Comparison of ENCODE assay signal across 9 cellular contexts in genomic region chr11:35404397-35404775, GRCh38. TPM values are rescaled to one million over a fixed set of nuclear protein-coding genes. Genes with fewer than 3 reads are reported as not detected.
DNase-seq lines count a peak whose midpoint lies in the region; ATAC-seq, FAIRE-seq and TF ChIP-seq lines count a peak whose summit lies in the region.
"Had no signal": no experiment of that assay in that cellular context is flagged by ENCODE, and none has a peak within 500 bp of the region (broad histone marks: within the 10 kb centered on the region; RNA-seq: fewer than 3 reads in every experiment).

No MANE protein-coding gene starts in this region.

- peak; percentile 84 for ATAC-seq in HepG2
- no peak for ATAC-seq in naive thymus-derived CD8-positive, alpha-beta T cell

- DNase-seq in CD1c-positive myeloid dendritic cell (ENCODE audit: extremely low spot score) (peak; percentile 61), H54 (ENCODE audit: insufficient read length, low spot score) (peak; percentile 26), HepG2 (ENCODE audit: low spot score) (peak; percentile 18), globus pallidus (ENCODE audit: low spot score) (no peak), immature natural killer cell (no peak), dedifferentiated amniotic fluid mesenchymal stem cell (ENCODE audit: extremely low spot score) (no peak)
- no peak for DNase-seq in naive thymus-derived CD8-positive, alpha-beta T cell

- BruUV-seq in HepG2 (replicated peaks; lab: Mats Ljungman, UMichigan) = no TSS peak

- H3K79me2 ChIP-seq in HepG2 (ENCODE audit: insufficient read depth, low read length) = no peaks in the 10 kb centered on the region

- no peaks in the 10 kb centered on the region for H3K36me3 ChIP-seq in HepG2 (replicated peaks in 1 of 2; ENCODE audit: control insufficient read depth in 1 of 2, insufficient read depth in 2 of 2, low read length in 2 of 2)

- no peaks in the 10 kb centered on the region for H4K20me1 ChIP-seq in HepG2 (ENCODE audit: insufficient read depth, low read length)

- peak overlapping the region; percentile 59 for H3K4me2 ChIP-seq in HepG2 (ENCODE audit: low read depth, low read length)

- FAIRE-seq in H54 (lab: Jason Lieb, UNC) (no peak), HepG2 (lab: Jason Lieb, UNC) (peak; percentile 67)

- H2AFZ ChIP-seq in HepG2 (ENCODE audit: low read length) = no peak overlapping the region

- intact Hi-C loops in HepG2 (cut with micrococcal nuclease; ENCODE audit: unreplicated experiment) = loop anchor here (10.0 kb wide), 1 partner anchor 880 kb away; no protein-coding TSS in a partner anchor

- peaks cover 0 to 3% (median 1%) of the 10 kb centered on the region in 3 donors for H3K27me3 Mint-ChIP-seq in immature natural killer cell (ENCODE audit: low read depth in 3 of 3)
- H3K27me3 Mint-ChIP-seq in naive thymus-derived CD8-positive, alpha-beta T cell = peaks cover under 1 to 17% (median 3%) of the 10 kb centered on the region in 5 donors

- H3K9ac ChIP-seq in HepG2 (ENCODE audit: insufficient read depth, low read depth, low read length) = no peak overlapping the region

- TF ChIP-seq RAD21 in HepG2 (CRISPR knock-in tag; IDR thresholded peaks at IDR 0.05) = no peak

- TF ChIP-seq POLR2A in H54 (IDR thresholded peaks at IDR 0.05; ENCODE audit: low read depth, low read length) (no peak), HepG2 (IDR thresholded peaks at IDR 0.05; ENCODE audit: insufficient read depth in 1 of 2, low read depth in 2 of 2, low read length in 2 of 2) (no peak)

- H3K27ac ChIP-seq in VCaP (peak overlapping the region; percentile 43; the same call in 1 of the 2 replicates), HepG2 (ENCODE audit: extremely low read length, insufficient read depth, low read length) (no peak overlapping the region)

- H3K36me3 Mint-ChIP-seq in immature natural killer cell = no peaks in the 10 kb centered on the region
- no peaks in the 10 kb centered on the region for H3K36me3 Mint-ChIP-seq in naive thymus-derived CD8-positive, alpha-beta T cell

- peak overlapping the region in 1 of 3 experiments; percentile 11; a peak in 1 of 6 replicates for H3K4me3 ChIP-seq in HepG2 (replicated peaks in 1 of 3; ENCODE audit: insufficient read depth in 1 of 3, low read depth in 2 of 3, low read length in 3 of 3)

- POLR2A ChIA-PET in HepG2 (lab: Yijun Ruan, JAX) = no interaction called here
- POLR2A ChIA-PET in naive thymus-derived CD8-positive, alpha-beta T cell (lab: Charles Lee) = no interaction called here

- WGBS in HepG2 (ENCODE audit: low lambda C conversion rate) = 16% methylated on average over 7 of the region's 7 CpGs

- TF ChIP-seq EP300 in HepG2 (IDR thresholded peaks at IDR 0.05; ENCODE audit: low read depth in 2 of 2, low read length in 2 of 2) (0 out of 4 replicates have a peak, but pooled peaks of 1 of the 2 experiments have one; percentile 19), HepG2 (CRISPR knock-in tag; IDR thresholded peaks at IDR 0.05; ENCODE audit: borderline replicate concordance) (no peak)

- peak overlapping the region in 1 of 5 donors; percentile 51 for H3K4me3 Mint-ChIP-seq in immature natural killer cell
- no peak overlapping the region for H3K4me3 Mint-ChIP-seq in naive thymus-derived CD8-positive, alpha-beta T cell

- CTCF ChIA-PET in HepG2 (lab: Yijun Ruan, JAX; ENCODE audit: low intra/inter-chr PET ratio, low total read pairs) = no interaction called here

- peaks cover 37% of the 10 kb centered on the region for H3K4me1 ChIP-seq in HepG2 (ENCODE audit: insufficient read depth, low read length)

- in situ Hi-C loops in HepG2 (cut with HindIII; ENCODE audit: extremely low pct_ligation_motif_present, low pct_unique_long_range_greater_than_20kb) = no loop called here

- no peaks in the 10 kb centered on the region for H3K9me3 Mint-ChIP-seq in immature natural killer cell
- no peaks in the 10 kb centered on the region for H3K9me3 Mint-ChIP-seq in naive thymus-derived CD8-positive, alpha-beta T cell

- no peaks in the 10 kb centered on the region for H3K4me1 Mint-ChIP-seq in immature natural killer cell
- H3K4me1 Mint-ChIP-seq in naive thymus-derived CD8-positive, alpha-beta T cell = no peaks in the 10 kb centered on the region

- TF ChIP-seq CTCF in VCaP (conservative IDR thresholded peaks at IDR 0.05) (peak; percentile 36; the same call in 1 of the 2 replicates), HepG2 (CRISPR knock-in tag; IDR thresholded peaks at IDR 0.05) (peak; percentile 74)

- H3K27ac Mint-ChIP-seq in immature natural killer cell = no peak overlapping the region
- no peak overlapping the region for H3K27ac Mint-ChIP-seq in naive thymus-derived CD8-positive, alpha-beta T cell

- H3K9me3 ChIP-seq in HepG2 (ENCODE audit: low read length) = no peaks in the 10 kb centered on the region

- no peaks in the 10 kb centered on the region for H3K27me3 ChIP-seq in HepG2 (ENCODE audit: control insufficient read depth in 1 of 2, insufficient read depth in 2 of 2, low read length in 2 of 2)

TF ChIP-seq in HepG2, 621 proteins besides CTCF, POLR2A, EP300 and RAD21 (continues in another document):
- TF ChIP-seq DNMT1 (CRISPR knock-in tag; IDR thresholded peaks at IDR 0.05) (no peak), ZNF644 (CRISPR knock-in tag; IDR thresholded peaks at IDR 0.05; ENCODE audit: low read depth) (peak; percentile 29; the same call in 1 of the 2 replicates), USF2 (IDR thresholded peaks at IDR 0.05; ENCODE audit: low read depth, low read length) (no peak), USF2 (CRISPR knock-in tag; IDR thresholded peaks at IDR 0.05; ENCODE audit: borderline replicate concordance) (peak; percentile 11; the same call in 1 of the 2 replicates), ZNF883 (CRISPR knock-in tag; IDR thresholded peaks at IDR 0.05; ENCODE audit: not compliant biosample characterization) (no peak), TGIF2 (CRISPR knock-in tag; IDR thresholded peaks at IDR 0.05) (no peak), GATAD1 (CRISPR knock-in tag; IDR thresholded peaks at IDR 0.05) (no peak)
- TF ChIP-seq, protein P1, sequence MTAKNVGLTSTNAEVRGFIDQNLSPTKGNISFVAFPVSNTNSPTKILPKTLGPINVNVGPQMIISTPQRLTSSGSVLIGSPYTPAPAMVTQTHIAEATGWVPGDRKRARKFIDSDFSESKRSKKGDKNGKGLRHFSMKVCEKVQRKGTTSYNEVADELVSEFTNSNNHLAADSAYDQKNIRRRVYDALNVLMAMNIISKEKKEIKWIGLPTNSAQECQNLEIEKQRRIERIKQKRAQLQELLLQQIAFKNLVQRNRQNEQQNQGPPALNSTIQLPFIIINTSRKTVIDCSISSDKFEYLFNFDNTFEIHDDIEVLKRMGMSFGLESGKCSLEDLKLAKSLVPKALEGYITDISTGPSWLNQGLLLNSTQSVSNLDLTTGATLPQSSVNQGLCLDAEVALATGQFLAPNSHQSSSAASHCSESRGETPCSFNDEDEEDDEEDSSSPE (CRISPR knock-in tag; IDR thresholded peaks at IDR 0.05) = 0 out of 2 replicates have a peak, but pooled peaks have one; percentile 20

RNA-seq across cellular contexts. Expression of gene SLC1A2, which starts 15.0 kb away (rescaled TPM):
- total RNA-seq in HepG2 (2016; rRNA removed; fragmentation: Illumina TruSeq; extraction: Trizol) = 16.5 and 23.2 TPM in 2 replicates
- total RNA-seq in HepG2 (2016; cell fraction: cytosol; rRNA removed; fragmentation: Illumina TruSeq; extraction: Trizol; ENCODE audit: low read depth) = 1.9 and 2.6 TPM in 2 replicates
- total RNA-seq in HepG2 (2016; cell fraction: insoluble cytoplasmic fraction; rRNA removed; fragmentation: Illumina TruSeq; extraction: Trizol) = 16.3 and 22.3 TPM in 2 replicates
- total RNA-seq in HepG2 (2016; cell fraction: membrane; rRNA removed; fragmentation: Illumina TruSeq; extraction: Trizol) = 5.3 and 5.4 TPM in 2 replicates
- total RNA-seq in HepG2 (2016; cell fraction: nucleus; rRNA removed; fragmentation: Illumina TruSeq; extraction: Trizol) = 34.4 and 35.7 TPM in 2 replicates
- polyA plus RNA-seq in HepG2 (2011; rRNA removed) = 43.2 and 47.1 TPM in 2 replicates
- polyA plus RNA-seq in HepG2 (2011; cell fraction: cytosol; rRNA removed) = 22.2 and 39.6 TPM in 2 replicates
- polyA plus RNA-seq in HepG2 (2011; cell fraction: nucleus; rRNA removed) = 29.2 and 40.9 TPM in 2 replicates
- polyA plus RNA-seq in HepG2 (2012) = 42.0 and 55.4 TPM in 2 replicates
- 0.77 and 1.0 TPM in 2 replicates for polyA plus RNA-seq in HepG2 (2016; cell fraction: cytosol; fragmentation: Illumina TruSeq; extraction: Trizol; ENCODE audit: low read depth)
- 5.4 and 6.4 TPM in 2 replicates for polyA plus RNA-seq in HepG2 (2016; cell fraction: insoluble cytoplasmic fraction; fragmentation: Illumina TruSeq; extraction: Trizol; ENCODE audit: low read depth)
- 1.1 and 1.5 TPM in 2 replicates for polyA plus RNA-seq in HepG2 (2016; cell fraction: membrane; fragmentation: Illumina TruSeq; extraction: Trizol; ENCODE audit: low read depth)
- polyA plus RNA-seq in HepG2 (2016; cell fraction: nucleus; fragmentation: Illumina TruSeq; extraction: Trizol; ENCODE audit: insufficient read depth, low read depth) = 15.3 and 15.8 TPM in 2 replicates
- polyA minus RNA-seq in HepG2 (2011; rRNA and poly(A)+ RNA removed; ENCODE audit: low replicate concordance) = 0.12 and 435 TPM in 2 replicates
- 92.0 and 179 TPM in 2 replicates for polyA minus RNA-seq in HepG2 (2011; cell fraction: cytosol; rRNA and poly(A)+ RNA removed)
- 140 and 207 TPM in 2 replicates for polyA minus RNA-seq in HepG2 (2011; cell fraction: nucleus; rRNA and poly(A)+ RNA removed)
- under 1 TPM in 2 of 3 donors, not detected in 1; 0.03 to 0.06 TPM for polyA plus RNA-seq in immature natural killer cell
- total RNA-seq in naive thymus-derived CD8-positive, alpha-beta T cell = under 1 TPM in 1 of 2 experiments, not detected in 1; 0.44 TPM
- polyA plus RNA-seq in naive thymus-derived CD8-positive, alpha-beta T cell = under 1 TPM in 1 of 3 donors, not detected in 2; 0.07 TPM
- total RNA-seq: NCI-H460 had no signal

Comparison
In these comparisons a context has a peak if more than half of its experiments do, and no peak if none do; other contexts are left out.
1. DNase-seq: peak in CD1c-positive myeloid dendritic cell (single experiment), H54 (single experiment) and HepG2 (single experiment); none in globus pallidus (single experiment), immature natural killer cell (0 of 3), dedifferentiated amniotic fluid mesenchymal stem cell (single experiment) and naive thymus-derived CD8-positive, alpha-beta T cell (0 of 10).